In the genomic region with DNA sequence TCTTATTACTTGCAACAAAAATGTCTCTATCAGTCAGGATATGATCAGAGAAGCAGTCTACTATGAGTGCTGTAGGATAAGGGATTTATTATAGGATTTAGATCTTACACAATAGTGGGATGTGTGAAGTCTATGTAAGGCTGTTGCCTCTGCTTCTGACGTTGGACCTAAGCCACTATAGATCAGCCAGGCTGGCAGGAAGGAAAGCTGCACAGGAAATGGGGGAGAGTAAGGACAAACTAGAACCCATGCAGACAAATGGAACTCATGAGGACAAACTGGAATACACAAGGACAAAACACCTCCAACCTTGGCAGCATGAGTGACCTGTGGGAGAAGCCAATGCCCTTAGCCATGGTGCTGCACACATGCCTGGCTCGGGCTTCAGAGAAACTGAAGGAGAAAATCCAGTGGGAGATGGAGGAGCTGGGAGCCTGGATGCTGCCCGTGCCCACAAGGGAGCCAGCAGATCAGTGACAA, we compare ENCODE assay signal across 31 cellular contexts.
"Had no signal": no experiment of that assay in that cellular context is flagged by ENCODE, and none has a peak within 500 bp of the region (broad histone marks: within the 10 kb centered on the region; RNA-seq: fewer than 3 reads in every experiment).

No MANE protein-coding gene starts in this region.

- H3K27ac Mint-ChIP-seq: activated B cell treated with CpG ODN at 0.5 μM for 24 hours; activated CD4-positive, alpha-beta memory T cell treated with anti-CD3 and anti-CD28 coated beads for 36 hours; activated CD4-positive, alpha-beta T cell treated with anti-CD3 and anti-CD28 coated beads, Interleukin-2, amount 10 ng/mL, durations not matched to agents 24 days and 14 days; activated CD8-positive, alpha-beta memory T cell treated with anti-CD3 and anti-CD28 coated beads, Interleukin-2, amount 10 ng/mL, durations not matched to agents 7 days and 5 days; activated CD8-positive, alpha-beta T cell treated with anti-CD3 and anti-CD28 coated beads for 36 hours; activated naive CD4-positive, alpha-beta T cell treated with anti-CD3 and anti-CD28 coated beads, Interleukin-2, amount 10 ng/mL, durations not matched to agents 7 days and 5 days; activated naive CD4-positive, alpha-beta T cell treated with anti-CD3 and anti-CD28 coated beads, Interleukin-2, amount 50 U/mL, for 24 hours; activated naive CD8-positive, alpha-beta T cell; activated naive CD8-positive, alpha-beta T cell treated with anti-CD3 and anti-CD28 coated beads, Interleukin-2, amount 10 ng/mL, durations not matched to agents 7 days and 5 days; activated naive CD8-positive, alpha-beta T cell treated with anti-CD3 and anti-CD28 coated beads, Interleukin-2, amount 50 U/mL, for 24 hours; activated T-cell treated with anti-CD3 and anti-CD28 coated beads, Interleukin-2, amount 50 U/mL, for 24 hours; activated T-helper 2 cell treated with anti-CD3 and anti-CD28 coated beads, Interferon-gamma antibody, Interleukin-2, Interleukin-4, amounts not matched to agents 10 μg/mL and 5 μg/mL and 100 μg/mL, durations not matched to agents 14 hours and 24 hours and 36 hours; T-cell; T-helper 17 cell had no signal

- H3K4me1 ChIP-seq: breast epithelium had no signal

- H3K4me1 Mint-ChIP-seq: activated B cell treated with CpG ODN at 0.5 μM for 24 hours; activated CD4-positive, alpha-beta T cell treated with anti-CD3 and anti-CD28 coated beads, Interleukin-2, amount 10 ng/mL, durations not matched to agents 24 days and 14 days; activated CD8-positive, alpha-beta memory T cell treated with anti-CD3 and anti-CD28 coated beads, Interleukin-2, amount 10 ng/mL, durations not matched to agents 7 days and 5 days; activated naive CD4-positive, alpha-beta T cell treated with anti-CD3 and anti-CD28 coated beads, Interleukin-2, amount 50 U/mL, for 24 hours; activated naive CD8-positive, alpha-beta T cell treated with anti-CD3 and anti-CD28 coated beads, Interleukin-2, amount 50 U/mL, for 24 hours; T-cell; T-helper 17 cell had no signal

- ATAC-seq: activated CD8-positive, alpha-beta memory T cell treated with anti-CD3 and anti-CD28 coated beads, Interleukin-2, amount 10 ng/mL, durations not matched to agents 7 days and 5 days; activated CD8-positive, alpha-beta T cell treated with anti-CD3 and anti-CD28 coated beads for 36 hours; activated naive CD8-positive, alpha-beta T cell treated with anti-CD3 and anti-CD28 coated beads, Interleukin-2, amount 50 U/mL, for 24 hours; body of pancreas; T-cell; T-helper 17 cell had no signal

- H3K36me3 Mint-ChIP-seq: activated CD8-positive, alpha-beta memory T cell treated with anti-CD3 and anti-CD28 coated beads, Interleukin-2, amount 10 ng/mL, durations not matched to agents 7 days and 5 days; activated naive CD4-positive, alpha-beta T cell treated with anti-CD3 and anti-CD28 coated beads, Interleukin-2, amount 10 ng/mL, durations not matched to agents 7 days and 5 days; activated naive CD4-positive, alpha-beta T cell treated with anti-CD3 and anti-CD28 coated beads, Interleukin-2, amount 50 U/mL, for 24 hours; activated naive CD8-positive, alpha-beta T cell; T-cell had no signal

- H3K9me3 Mint-ChIP-seq: activated B cell treated with CpG ODN at 0.5 μM for 24 hours; activated CD4-positive, alpha-beta memory T cell treated with anti-CD3 and anti-CD28 coated beads for 36 hours; activated CD4-positive, alpha-beta T cell treated with anti-CD3 and anti-CD28 coated beads, Interleukin-2, amount 10 ng/mL, durations not matched to agents 24 days and 14 days; activated CD8-positive, alpha-beta T cell treated with anti-CD3 and anti-CD28 coated beads for 36 hours; activated naive CD4-positive, alpha-beta T cell treated with anti-CD3 and anti-CD28 coated beads, Interleukin-2, amount 10 ng/mL, durations not matched to agents 7 days and 5 days; activated naive CD4-positive, alpha-beta T cell treated with anti-CD3 and anti-CD28 coated beads, Interleukin-2, amount 50 U/mL, for 24 hours; activated naive CD8-positive, alpha-beta T cell treated with anti-CD3 and anti-CD28 coated beads, Interleukin-2, amount 50 U/mL, for 24 hours; activated T-cell treated with anti-CD3 and anti-CD28 coated beads, Interleukin-2, amount 50 U/mL, for 24 hours; activated T-helper 2 cell treated with anti-CD3 and anti-CD28 coated beads, Interferon-gamma antibody, Interleukin-2, Interleukin-4, amounts not matched to agents 10 μg/mL and 5 μg/mL and 100 μg/mL, durations not matched to agents 14 hours and 24 hours and 36 hours; T-cell had no signal

- H3K9me3 ChIP-seq: body of pancreas, breast epithelium had no signal

- H3K36me3 ChIP-seq: brain microvascular endothelial cell, breast epithelium had no signal

- H3K4me3 ChIP-seq: body of pancreas, breast epithelium had no signal

- DNase-seq: activated B cell treated with CpG ODN at 0.5 μM for 24 hours; activated CD4-positive, alpha-beta memory T cell treated with anti-CD3 and anti-CD28 coated beads for 36 hours; activated CD4-positive, alpha-beta T cell treated with anti-CD3 and anti-CD28 coated beads for 4 hours; activated CD4-positive, alpha-beta T cell treated with anti-CD3 and anti-CD28 coated beads, Interleukin-2, amount 10 ng/mL, durations not matched to agents 24 days and 14 days; activated CD4-positive, alpha-beta T cell treated with anti-CD3 and anti-CD28 coated beads, Interleukin-2, amount 50 U/mL, for 1 hour; activated CD4-positive, alpha-beta T cell treated with anti-CD3 and anti-CD28 coated beads, Interleukin-2, amount 50 U/mL, for 4 hours; activated CD4-positive, CD25-positive, alpha-beta regulatory T cell treated with anti-CD3 and anti-CD28 coated beads, Interleukin-2, amount 50 U/mL, for 72 hours; activated CD8-positive, alpha-beta memory T cell treated with anti-CD3 and anti-CD28 coated beads, Interleukin-2, amount 10 ng/mL, durations not matched to agents 7 days and 5 days; activated CD8-positive, alpha-beta memory T cell treated with anti-CD3 and anti-CD28 coated beads, Interleukin-2, amount 50 U/mL, for 48 hours; activated CD8-positive, alpha-beta T cell treated with anti-CD3 and anti-CD28 coated beads for 36 hours; activated effector memory CD4-positive, alpha-beta T cell treated with Interleukin-2 at 50 U/mL for 16 hours; activated gamma-delta T cell; activated naive CD4-positive, alpha-beta T cell treated with anti-CD3 and anti-CD28 coated beads, Interleukin-2, amount 10 ng/mL, durations not matched to agents 7 days and 5 days; activated naive CD4-positive, alpha-beta T cell treated with Interleukin-2 at 50 U/mL for 16 hours; activated naive CD8-positive, alpha-beta T cell treated with anti-CD3 and anti-CD28 coated beads, Interleukin-2, amount 10 ng/mL, durations not matched to agents 7 days and 5 days; activated naive CD8-positive, alpha-beta T cell treated with anti-CD3 and anti-CD28 coated beads, Interleukin-2, amount 50 U/mL, for 24 hours; activated T-cell treated with anti-CD3 and anti-CD28 coated beads, Interleukin-2, amount 50 U/mL, for 24 hours; activated T-cell treated with anti-CD3 and anti-CD28 coated beads, Interleukin-2, amount 50 U/mL, for 48 hours; amniotic stem cell; aorta; body of pancreas; brain microvascular endothelial cell; central memory CD4-positive, alpha-beta T cell; T-cell; T-helper 17 cell; T-helper 9 cell had no signal

- H3K27ac ChIP-seq: body of pancreas, brain microvascular endothelial cell, breast epithelium, VCaP had no signal

- H3K27me3 ChIP-seq: body of pancreas, brain microvascular endothelial cell, breast epithelium had no signal

- H3K4me3 Mint-ChIP-seq: activated B cell treated with CpG ODN at 0.5 μM for 24 hours; activated CD4-positive, alpha-beta memory T cell treated with anti-CD3 and anti-CD28 coated beads for 36 hours; activated CD4-positive, alpha-beta T cell treated with anti-CD3 and anti-CD28 coated beads, Interleukin-2, amount 10 ng/mL, durations not matched to agents 24 days and 14 days; activated CD8-positive, alpha-beta memory T cell treated with anti-CD3 and anti-CD28 coated beads, Interleukin-2, amount 10 ng/mL, durations not matched to agents 7 days and 5 days; activated CD8-positive, alpha-beta T cell treated with anti-CD3 and anti-CD28 coated beads for 36 hours; activated naive CD4-positive, alpha-beta T cell treated with anti-CD3 and anti-CD28 coated beads, Interleukin-2, amount 10 ng/mL, durations not matched to agents 7 days and 5 days; activated naive CD4-positive, alpha-beta T cell treated with anti-CD3 and anti-CD28 coated beads, Interleukin-2, amount 50 U/mL, for 24 hours; activated naive CD8-positive, alpha-beta T cell; activated naive CD8-positive, alpha-beta T cell treated with anti-CD3 and anti-CD28 coated beads, Interleukin-2, amount 10 ng/mL, durations not matched to agents 7 days and 5 days; activated naive CD8-positive, alpha-beta T cell treated with anti-CD3 and anti-CD28 coated beads, Interleukin-2, amount 50 U/mL, for 24 hours; activated T-cell treated with anti-CD3 and anti-CD28 coated beads, Interleukin-2, amount 50 U/mL, for 24 hours; T-cell; T-helper 17 cell had no signal
